ENCODE assay signal across 11 cellular contexts in the genomic region with DNA sequence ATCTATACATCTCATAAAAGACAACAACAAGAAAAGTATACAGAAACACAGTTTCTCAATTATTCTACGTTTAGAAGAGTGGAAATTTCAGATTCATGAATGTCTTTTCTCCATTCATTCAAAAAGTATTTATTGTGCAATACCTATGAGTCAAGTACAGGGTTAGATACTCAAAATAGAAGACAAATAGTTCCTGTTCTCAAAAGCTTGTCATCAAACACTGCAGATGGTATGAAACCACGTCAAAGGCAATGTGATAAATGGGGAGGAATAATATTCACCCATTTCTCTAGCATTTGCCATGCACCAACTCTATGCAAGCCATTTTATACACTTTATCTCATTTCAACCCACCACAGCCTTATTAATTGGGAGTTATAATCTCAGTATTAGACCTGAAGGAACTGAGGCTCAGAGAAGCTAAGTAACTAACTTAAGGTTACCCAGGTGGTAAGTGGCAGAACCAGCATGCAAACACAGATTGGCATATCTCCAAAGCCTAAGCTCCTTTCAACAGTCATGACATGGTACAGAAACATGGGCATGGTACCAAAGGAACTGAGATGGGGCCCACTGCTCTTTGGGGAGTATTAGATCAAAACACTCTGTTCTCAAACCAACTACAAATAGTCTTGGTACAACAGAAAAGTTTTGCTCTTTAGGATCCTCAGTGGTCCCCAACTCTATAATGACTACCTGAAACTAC.
DNase-seq lines count a peak whose midpoint lies in the region; ATAC-seq, FAIRE-seq and TF ChIP-seq lines count a peak whose summit lies in the region.
"Had no signal": no experiment of that assay in that cellular context is flagged by ENCODE, and none has a peak within 500 bp of the region (broad histone marks: within the 10 kb centered on the region; RNA-seq: fewer than 3 reads in every experiment).

No MANE protein-coding gene starts in this region.

- H3K9me3 ChIP-seq in left ventricle myocardium inferior (replicated peaks): no peaks in the 10 kb centered on the region

- no peak overlapping the region for H3K4me3 Mint-ChIP-seq in activated naive CD8-positive, alpha-beta T cell treated with anti-CD3 and anti-CD28 coated beads, Interleukin-2, amount 50 U/mL, for 24 hours
- no peak overlapping the region for H3K4me3 Mint-ChIP-seq in activated naive CD8-positive, alpha-beta T cell treated with anti-CD3 and anti-CD28 coated beads for 36 hours
- no peak overlapping the region for H3K4me3 Mint-ChIP-seq in activated T-helper 17 cell treated with anti-CD3 and anti-CD28 coated beads, Interleukin-2, amount 50 U/mL, for 72 hours
- H3K4me3 Mint-ChIP-seq: activated naive CD4-positive, alpha-beta T cell treated with anti-CD3 and anti-CD28 coated beads, Interleukin-2, amount 10 ng/mL, durations not matched to agents 7 days and 5 days; CD4-positive, CD25-positive, alpha-beta regulatory T cell; stimulated activated naive CD8-positive, alpha-beta T cell treated with anti-CD3 and anti-CD28 coated beads, Interleukin-15, Interleukin-2, amounts not matched to agents 100 ng/mL and 50 ng/mL, for 24 hours had no signal

- no peak overlapping the region for H3K27ac Mint-ChIP-seq in activated naive CD8-positive, alpha-beta T cell treated with anti-CD3 and anti-CD28 coated beads, Interleukin-2, amount 50 U/mL, for 24 hours
- no peak overlapping the region for H3K27ac Mint-ChIP-seq in activated naive CD8-positive, alpha-beta T cell treated with anti-CD3 and anti-CD28 coated beads for 36 hours
- peak overlapping the region; percentile 1 for H3K27ac Mint-ChIP-seq in activated T-helper 17 cell treated with anti-CD3 and anti-CD28 coated beads, Interleukin-2, amount 50 U/mL, for 72 hours
- H3K27ac Mint-ChIP-seq: activated naive CD4-positive, alpha-beta T cell treated with anti-CD3 and anti-CD28 coated beads, Interleukin-2, amount 10 ng/mL, durations not matched to agents 7 days and 5 days; CD4-positive, CD25-positive, alpha-beta regulatory T cell had no signal

- DNase-seq in activated naive CD8-positive, alpha-beta T cell treated with anti-CD3 and anti-CD28 coated beads, Interleukin-2, amount 50 U/mL, for 24 hours: no peak
- DNase-seq in activated naive CD8-positive, alpha-beta T cell treated with anti-CD3 and anti-CD28 coated beads for 36 hours: no peak
- DNase-seq in left ventricle myocardium inferior (no peak), urothelium cell line (ENCODE audit: low spot score) (peak; percentile 73), erythroblast (lab: John Stamatoyannopoulos, UW) (no peak)
- no peak for DNase-seq in stimulated activated CD4-positive, alpha-beta T cell treated with anti-CD3 and anti-CD28 coated beads, Interleukin-4, amount 100 ng/mL, for 1 hour
- DNase-seq: activated naive CD4-positive, alpha-beta T cell treated with anti-CD3 and anti-CD28 coated beads, Interleukin-2, amount 10 ng/mL, durations not matched to agents 7 days and 5 days; CD4-positive, CD25-positive, alpha-beta regulatory T cell had no signal

- no peaks in the 10 kb centered on the region for H3K27me3 Mint-ChIP-seq in activated naive CD8-positive, alpha-beta T cell treated with anti-CD3 and anti-CD28 coated beads, Interleukin-2, amount 50 U/mL, for 24 hours
- H3K27me3 Mint-ChIP-seq in activated naive CD8-positive, alpha-beta T cell treated with anti-CD3 and anti-CD28 coated beads for 36 hours: no peaks in the 10 kb centered on the region
- peaks cover 7% of the 10 kb centered on the region for H3K27me3 Mint-ChIP-seq in activated T-helper 17 cell treated with anti-CD3 and anti-CD28 coated beads, Interleukin-2, amount 50 U/mL, for 72 hours

- H3K36me3 Mint-ChIP-seq in activated naive CD8-positive, alpha-beta T cell treated with anti-CD3 and anti-CD28 coated beads, Interleukin-2, amount 50 U/mL, for 24 hours (ENCODE audit: low read depth): peaks cover 2% of the 10 kb centered on the region
- H3K36me3 Mint-ChIP-seq in activated naive CD8-positive, alpha-beta T cell treated with anti-CD3 and anti-CD28 coated beads for 36 hours: no peaks in the 10 kb centered on the region
- H3K36me3 Mint-ChIP-seq in activated T-helper 17 cell treated with anti-CD3 and anti-CD28 coated beads, Interleukin-2, amount 50 U/mL, for 72 hours (ENCODE audit: low read depth): no peaks in the 10 kb centered on the region
- H3K36me3 Mint-ChIP-seq: activated naive CD4-positive, alpha-beta T cell treated with anti-CD3 and anti-CD28 coated beads, Interleukin-2, amount 10 ng/mL, durations not matched to agents 7 days and 5 days; CD4-positive, CD25-positive, alpha-beta regulatory T cell had no signal

- no peak for FAIRE-seq in urothelium cell line (lab: Jason Lieb, UNC)

- intact Hi-C loops in left ventricle myocardium inferior (cut with micrococcal nuclease): no loop called here

- peaks cover 10% of the 10 kb centered on the region for H3K4me1 Mint-ChIP-seq in activated naive CD8-positive, alpha-beta T cell treated with anti-CD3 and anti-CD28 coated beads, Interleukin-2, amount 50 U/mL, for 24 hours
- H3K4me1 Mint-ChIP-seq in activated naive CD8-positive, alpha-beta T cell treated with anti-CD3 and anti-CD28 coated beads for 36 hours: peaks cover 13% of the 10 kb centered on the region
- H3K4me1 Mint-ChIP-seq in activated T-helper 17 cell treated with anti-CD3 and anti-CD28 coated beads, Interleukin-2, amount 50 U/mL, for 72 hours: peaks cover 6% of the 10 kb centered on the region
- H3K4me1 Mint-ChIP-seq: CD4-positive, CD25-positive, alpha-beta regulatory T cell had no signal

- H3K27ac ChIP-seq in left ventricle myocardium inferior (replicated peaks): peak overlapping the region; percentile 40

- ATAC-seq in activated naive CD8-positive, alpha-beta T cell treated with anti-CD3 and anti-CD28 coated beads, Interleukin-2, amount 50 U/mL, for 24 hours: peak; percentile 52
- ATAC-seq in activated T-helper 17 cell treated with anti-CD3 and anti-CD28 coated beads, Interleukin-2, amount 50 U/mL, for 72 hours (replicated peaks): peak; percentile 70
- no peak for ATAC-seq in GM21367 (IDR thresholded peaks at IDR 0.05; ENCODE audit: unreplicated experiment)

- H3K9me3 Mint-ChIP-seq in activated naive CD8-positive, alpha-beta T cell treated with anti-CD3 and anti-CD28 coated beads, Interleukin-2, amount 50 U/mL, for 24 hours: no peaks in the 10 kb centered on the region
- no peaks in the 10 kb centered on the region for H3K9me3 Mint-ChIP-seq in activated naive CD8-positive, alpha-beta T cell treated with anti-CD3 and anti-CD28 coated beads for 36 hours
- no peaks in the 10 kb centered on the region for H3K9me3 Mint-ChIP-seq in activated T-helper 17 cell treated with anti-CD3 and anti-CD28 coated beads, Interleukin-2, amount 50 U/mL, for 72 hours
- H3K9me3 Mint-ChIP-seq: activated naive CD4-positive, alpha-beta T cell treated with anti-CD3 and anti-CD28 coated beads, Interleukin-2, amount 10 ng/mL, durations not matched to agents 7 days and 5 days; CD4-positive, CD25-positive, alpha-beta regulatory T cell; stimulated activated naive CD8-positive, alpha-beta T cell treated with anti-CD3 and anti-CD28 coated beads, Interleukin-15, Interleukin-2, amounts not matched to agents 100 ng/mL and 50 ng/mL, for 24 hours had no signal

- no peaks in the 10 kb centered on the region for H3K27me3 ChIP-seq in left ventricle myocardium inferior (ENCODE audit: low read depth)

- no peaks in the 10 kb centered on the region for H3K36me3 ChIP-seq in left ventricle myocardium inferior

- TF ChIP-seq CTCF in left ventricle myocardium inferior (IDR thresholded peaks at IDR 0.05; ENCODE audit: borderline replicate concordance): no peak

- peaks cover 50% of the 10 kb centered on the region for H3K4me1 ChIP-seq in left ventricle myocardium inferior

- H3K4me3 ChIP-seq in left ventricle myocardium inferior: no peak overlapping the region

- no peak for TF ChIP-seq POLR2A in erythroblast (IDR thresholded peaks at IDR 0.05; ENCODE audit: low read length)
